In the genomic region with DNA sequence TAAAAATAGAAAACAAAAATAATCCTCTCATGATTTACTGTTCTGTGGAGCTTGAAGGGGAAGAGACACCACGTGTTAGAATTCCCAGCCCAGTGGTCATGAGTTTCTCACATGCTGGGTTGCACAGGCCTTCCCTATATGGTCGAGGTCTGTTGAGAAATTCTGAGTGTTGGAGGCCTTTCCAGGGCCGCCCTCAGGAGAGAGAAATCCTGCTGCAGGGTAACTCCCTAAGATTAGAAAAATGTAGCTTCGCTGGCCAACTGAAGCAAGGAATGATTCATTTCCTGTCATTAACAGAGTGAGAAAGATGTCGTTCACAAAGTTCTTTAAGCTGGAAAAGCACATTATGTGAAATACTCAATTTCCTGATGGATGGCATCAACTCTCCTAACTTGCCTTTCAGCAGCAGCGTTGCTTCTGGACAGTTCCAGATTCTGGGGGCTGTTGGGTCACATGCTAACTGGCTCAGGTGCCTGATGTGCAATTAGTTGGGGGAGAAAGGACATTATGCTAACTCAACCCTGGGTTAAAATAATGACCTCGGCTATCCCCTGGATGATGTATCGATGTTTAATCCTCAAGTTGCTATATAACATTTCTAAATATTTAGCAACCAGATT, we compare ENCODE assay signal across 1 cellular context.
TF ChIP-seq lines count a peak whose summit lies in the region.

No MANE protein-coding gene starts in this region.

TF ChIP-seq in IMR-90, 13 proteins besides CTCF, POLR2A, EP300 and RAD21 (continued from another document):
- TF ChIP-seq ELK1 (IDR thresholded peaks at IDR 0.05; ENCODE audit: borderline replicate concordance, low read depth, low read length) = no peak
- peak; percentile 55; the same call in 1 of the 2 replicates for TF ChIP-seq CEBPB (IDR thresholded peaks at IDR 0.05; ENCODE audit: low read depth, low read length)
- peak; percentile 62 for TF ChIP-seq BHLHE40 (IDR thresholded peaks at IDR 0.05; ENCODE audit: low read depth, low read length)
- TF ChIP-seq, protein P1, sequence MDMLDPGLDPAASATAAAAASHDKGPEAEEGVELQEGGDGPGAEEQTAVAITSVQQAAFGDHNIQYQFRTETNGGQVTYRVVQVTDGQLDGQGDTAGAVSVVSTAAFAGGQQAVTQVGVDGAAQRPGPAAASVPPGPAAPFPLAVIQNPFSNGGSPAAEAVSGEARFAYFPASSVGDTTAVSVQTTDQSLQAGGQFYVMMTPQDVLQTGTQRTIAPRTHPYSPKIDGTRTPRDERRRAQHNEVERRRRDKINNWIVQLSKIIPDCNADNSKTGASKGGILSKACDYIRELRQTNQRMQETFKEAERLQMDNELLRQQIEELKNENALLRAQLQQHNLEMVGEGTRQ (IDR thresholded peaks at IDR 0.05; ENCODE audit: low read depth, low read length) = peak; percentile 57; the same call in 1 of the 2 replicates
